In genomic region chr4:42568610-42569207, GRCh38 we compare ENCODE assay signal across 9 cellular contexts.
A peak's percentile ranks its signal among the peaks of the same experiment; 100 is the strongest.
DNase-seq lines count a peak whose midpoint lies in the region; ATAC-seq, FAIRE-seq and TF ChIP-seq lines count a peak whose summit lies in the region.
"Had no signal": no experiment of that assay in that cellular context is flagged by ENCODE, and none has a peak within 500 bp of the region (broad histone marks: within the 10 kb centered on the region; RNA-seq: fewer than 3 reads in every experiment).

No MANE protein-coding gene starts in this region.

- no peak overlapping the region for H3K4me3 ChIP-seq in lower lobe of right lung

- H3K36me3 ChIP-seq in lower lobe of right lung: peaks cover 5% of the 10 kb centered on the region

- DNase-seq in CD14-positive monocyte (ENCODE audit: low spot score) (no peak), GM19239 (ENCODE audit: insufficient read length, low spot score) (peak; percentile 19), NCI-H345 treated with DMSO at 0.1 percent for 48 hours (lab: John Stamatoyannopoulos, UW; ENCODE audit: unreplicated experiment) (peak; percentile 23), dermis blood vessel endothelial cell (peak; percentile 84), lower lobe of right lung (no peak)
- peak; percentile 79 for DNase-seq in activated CD4-positive, alpha-beta T cell treated with anti-CD3 and anti-CD28 coated beads for 36 hours
- peak; percentile 46 for DNase-seq in stimulated activated CD8-positive, alpha-beta memory T cell treated with anti-CD3 and anti-CD28 coated beads, Interleukin-15, amount 100 ng/mL, for 1 hour (ENCODE audit: low read depth)

- H3K9me3 ChIP-seq in lower lobe of right lung: no peaks in the 10 kb centered on the region

- H3K4me3 Mint-ChIP-seq in CD14-positive monocyte: no peak overlapping the region
- H3K4me3 Mint-ChIP-seq in activated CD4-positive, alpha-beta T cell treated with anti-CD3 and anti-CD28 coated beads for 36 hours: no peak overlapping the region
- H3K4me3 Mint-ChIP-seq: T-helper 1 cell treated with Interleukin-12 subunit alpha and Interleukin-12 subunit beta and Interleukin-4 antibody, amounts not matched to agents 30 μg/mL and 1 μg/mL, for 36 hours had no signal

- FAIRE-seq in GM19239 (lab: Jason Lieb, UNC): peak; percentile 95

- TF ChIP-seq CTCF in CD14-positive monocyte (IDR thresholded peaks at IDR 0.05): peak; percentile 83
- peak; percentile 79 for TF ChIP-seq CTCF in lower lobe of right lung (IDR thresholded peaks at IDR 0.05)

- H3K27me3 ChIP-seq in lower lobe of right lung (ENCODE audit: low read depth): no peaks in the 10 kb centered on the region

- H3K36me3 Mint-ChIP-seq in CD14-positive monocyte: peaks cover 3 to 9% of the 10 kb centered on the region in 2 donors
- H3K36me3 Mint-ChIP-seq in activated CD4-positive, alpha-beta T cell treated with anti-CD3 and anti-CD28 coated beads for 36 hours (ENCODE audit: low read depth): peaks cover 3% of the 10 kb centered on the region

- peaks cover 0 to 2% (median 0%) of the 10 kb centered on the region in 7 donors for H3K9me3 Mint-ChIP-seq in CD14-positive monocyte
- H3K9me3 Mint-ChIP-seq in activated CD4-positive, alpha-beta T cell treated with anti-CD3 and anti-CD28 coated beads for 36 hours (ENCODE audit: low read depth): no peaks in the 10 kb centered on the region
- H3K9me3 Mint-ChIP-seq: T-helper 1 cell treated with Interleukin-12 subunit alpha and Interleukin-12 subunit beta and Interleukin-4 antibody, amounts not matched to agents 30 μg/mL and 1 μg/mL, for 36 hours had no signal

- H3K4me1 Mint-ChIP-seq in CD14-positive monocyte: no peaks in the 10 kb centered on the region
- H3K4me1 Mint-ChIP-seq in activated CD4-positive, alpha-beta T cell treated with anti-CD3 and anti-CD28 coated beads for 36 hours: no peaks in the 10 kb centered on the region

- H3K27ac ChIP-seq in lower lobe of right lung: no peak overlapping the region

- peak; percentile 95 for ATAC-seq in HG03342 (IDR thresholded peaks at IDR 0.05; ENCODE audit: unreplicated experiment)
- ATAC-seq in activated CD4-positive, alpha-beta T cell treated with anti-CD3 and anti-CD28 coated beads for 36 hours: peak; percentile 89
- peak; percentile 82 to 90 for ATAC-seq in lower lobe of right lung

- CTCF ChIA-PET in activated CD4-positive, alpha-beta T cell treated with anti-CD3 and anti-CD28 coated beads for 36 hours (lab: Charles Lee): interaction anchor here (0.6 to 4.1 kb wide), 44 partner anchors 9 to 563 kb away, joined by 3 to 62 read pairs (median 3); partner anchors contain the start of gene ATP8A1

- H3K4me1 ChIP-seq in lower lobe of right lung: peaks cover 10% of the 10 kb centered on the region

- H3K27me3 Mint-ChIP-seq in CD14-positive monocyte (ENCODE audit: low read depth in 3 of 3): no peaks in the 10 kb centered on the region
- H3K27me3 Mint-ChIP-seq in activated CD4-positive, alpha-beta T cell treated with anti-CD3 and anti-CD28 coated beads for 36 hours: no peaks in the 10 kb centered on the region

- no peak overlapping the region for H3K27ac Mint-ChIP-seq in CD14-positive monocyte
- no peak overlapping the region for H3K27ac Mint-ChIP-seq in activated CD4-positive, alpha-beta T cell treated with anti-CD3 and anti-CD28 coated beads for 36 hours
- H3K27ac Mint-ChIP-seq: T-helper 1 cell treated with Interleukin-12 subunit alpha and Interleukin-12 subunit beta and Interleukin-4 antibody, amounts not matched to agents 30 μg/mL and 1 μg/mL, for 36 hours had no signal

- intact Hi-C loops in CD14-positive monocyte (cut with micrococcal nuclease): loop anchor here in 1 of 2 donors (5.0 kb wide), 1 partner anchor 194 kb away; no protein-coding TSS in a partner anchor
- intact Hi-C loops in activated CD4-positive, alpha-beta T cell treated with anti-CD3 and anti-CD28 coated beads for 36 hours (cut with DNase I, micrococcal nuclease): loop anchor here (1.0 to 5.0 kb wide), 5 partner anchors 88 to 297 kb away; partner anchors contain the start of gene ATP8A1 (in 2 of the 2)
- intact Hi-C loops in lower lobe of right lung (cut with DNase I): loop anchor here (10.0 kb wide), 1 partner anchor 176 kb away; no protein-coding TSS in a partner anchor

- POLR2A ChIA-PET in activated CD4-positive, alpha-beta T cell treated with anti-CD3 and anti-CD28 coated beads for 36 hours (lab: Charles Lee): no interaction called here

Comparison
In these comparisons a context has a peak if more than half of its experiments do, and no peak if none do; other contexts are left out.
1. DNase-seq: peak in GM19239 (single experiment), NCI-H345 treated with DMSO at 0.1 percent for 48 hours (single experiment), activated CD4-positive, alpha-beta T cell treated with anti-CD3 and anti-CD28 coated beads for 36 hours (single experiment), dermis blood vessel endothelial cell (single experiment) and stimulated activated CD8-positive, alpha-beta memory T cell treated with anti-CD3 and anti-CD28 coated beads, Interleukin-15, amount 100 ng/mL, for 1 hour (single experiment); none in CD14-positive monocyte (single experiment) and lower lobe of right lung (single experiment).
2. Peak in every context shown above with its lines, with median percentiles within 50 percentile points of each other: ATAC-seq.